In genomic region chr2:183038341-183039300, GRCh38 we compare ENCODE assay signal across 2 cellular contexts.
TF ChIP-seq lines count a peak whose summit lies in the region.

TSS of gene NCKAP1 (minus strand) at chr2:183038457. CDS start at chr2:183038099, 358 bp downstream.

TF ChIP-seq in HEK293, 187 proteins besides CTCF, POLR2A, EP300 and RAD21 (continued from another document):
- TF ChIP-seq PRDM6 (tag by site-specific recombination; IDR thresholded peaks at IDR 0.05) = no peak
- TF ChIP-seq ZBTB17 (tag by site-specific recombination; IDR thresholded peaks at IDR 0.05) = peak; percentile 77
- TF ChIP-seq ZNF335 (tag by site-specific recombination; conservative IDR thresholded peaks at IDR 0.05) = peak; percentile 93
- no peak for TF ChIP-seq ZNF747 (tag by site-specific recombination; IDR thresholded peaks at IDR 0.05)
- TF ChIP-seq ZNF169 (tag by site-specific recombination; IDR thresholded peaks at IDR 0.05) = no peak
- TF ChIP-seq ZNF398 (tag by site-specific recombination; IDR thresholded peaks at IDR 0.05) = no peak
- no peak for TF ChIP-seq ZNF645 (tag by site-specific recombination; IDR thresholded peaks at IDR 0.05)
- no peak for TF ChIP-seq ZBTB49 (tag by site-specific recombination; IDR thresholded peaks at IDR 0.05; ENCODE audit: low read depth)
- no peak for TF ChIP-seq WT1 (tag by site-specific recombination; IDR thresholded peaks at IDR 0.05)
- TF ChIP-seq ZNF354C (tag by site-specific recombination; IDR thresholded peaks at IDR 0.05; ENCODE audit: borderline replicate concordance, low read depth) = no peak
- 0 out of 2 replicates have a peak, but pooled peaks have one; percentile 64 for TF ChIP-seq ZNF202 (tag by site-specific recombination; IDR thresholded peaks at IDR 0.05; ENCODE audit: borderline replicate concordance)
- TF ChIP-seq ZNF560 (tag by site-specific recombination; IDR thresholded peaks at IDR 0.05; ENCODE audit: borderline replicate concordance) = no peak
- no peak for TF ChIP-seq ZNF830 (tag by site-specific recombination; IDR thresholded peaks at IDR 0.05; ENCODE audit: low read depth)
- no peak for TF ChIP-seq ZFP37 (tag by site-specific recombination; IDR thresholded peaks at IDR 0.05)
- no peak for TF ChIP-seq SP7 (tag by site-specific recombination; IDR thresholded peaks at IDR 0.05)
- no peak for TF ChIP-seq GLI2 (tag by site-specific recombination; IDR thresholded peaks at IDR 0.05; ENCODE audit: borderline replicate concordance, low read depth)
- TF ChIP-seq ZNF184 (tag by site-specific recombination; IDR thresholded peaks at IDR 0.05) = no peak
- no peak for TF ChIP-seq ZNF391 (tag by site-specific recombination; IDR thresholded peaks at IDR 0.05; ENCODE audit: borderline replicate concordance, low read depth)
TF ChIP-seq in HEK293: peak in this region for 20.

TF ChIP-seq in K562, 482 proteins besides CTCF, POLR2A, EP300 and RAD21 (continued from another document and continues in another):
- TF ChIP-seq E2F8 (IDR thresholded peaks at IDR 0.05; ENCODE audit: low read depth, partially characterized antibody) (peak; percentile 40), FIP1L1 (IDR thresholded peaks at IDR 0.05; ENCODE audit: low read depth, low read length, poor library complexity, severe bottlenecking) (peak; percentile 66), E2F3 (CRISPR knock-in tag; IDR thresholded peaks at IDR 0.05) (peak; percentile 48; the same call in 1 of the 2 replicates), SMARCB1 (IDR thresholded peaks at IDR 0.05; ENCODE audit: insufficient read length, low read depth) (peak; percentile 67), MLX (CRISPR knock-in tag; conservative IDR thresholded peaks at IDR 0.05) (peak in 1 of 2 experiments; percentile 88; a peak in 1 of 4 replicates), SMAD4 (CRISPR knock-in tag; conservative IDR thresholded peaks at IDR 0.05) (peak; percentile 97), MEIS2 (IDR thresholded peaks at IDR 0.05; ENCODE audit: partially characterized antibody) (peak; percentile 2), SP1 (CRISPR knock-in tag; IDR thresholded peaks at IDR 0.05) (no peak; the same call in 1 of the 2 replicates), ZNF75A (CRISPR knock-in tag; IDR thresholded peaks at IDR 0.05) (peak; percentile 65; the same call in 1 of the 2 replicates), SRSF9 (IDR thresholded peaks at IDR 0.05; ENCODE audit: borderline replicate concordance, low read depth, low read length) (no peak), POLR3A (IDR thresholded peaks at IDR 0.05; ENCODE audit: borderline replicate concordance, extremely low read depth, insufficient read depth, insufficient read length) (no peak), MCM2 (IDR thresholded peaks at IDR 0.05; ENCODE audit: low read depth) (no peak), ZBTB12 (CRISPR knock-in tag; IDR thresholded peaks at IDR 0.05) (0 out of 2 replicates have a peak, but pooled peaks have one; percentile 17), ZNF561 (CRISPR knock-in tag; conservative IDR thresholded peaks at IDR 0.05) (no peak), TBL1XR1 (IDR thresholded peaks at IDR 0.05; ENCODE audit: low read length in 2 of 2) (peak in 1 of 2 experiments; percentile 27; a peak in 2 of 4 replicates), ZNF609 (CRISPR knock-in tag; IDR thresholded peaks at IDR 0.05; ENCODE audit: borderline replicate concordance) (no peak), AFF1 (IDR thresholded peaks at IDR 0.05; ENCODE audit: low read depth in 1 of 2, partially characterized antibody in 2 of 2) (peak in 1 of 2 experiments; percentile 83), ZC3H4 (CRISPR knock-in tag; IDR thresholded peaks at IDR 0.05; ENCODE audit: borderline replicate concordance) (no peak), ATF2 (CRISPR knock-in tag; IDR thresholded peaks at IDR 0.05) (no peak), USF2 (CRISPR knock-in tag; IDR thresholded peaks at IDR 0.05) (peak; percentile 82), BRD4 (IDR thresholded peaks at IDR 0.05) (0 out of 2 replicates have a peak, but pooled peaks have one; percentile 2), SMAD1 (IDR thresholded peaks at IDR 0.05; ENCODE audit: low read depth, low read length, partially characterized antibody) (no peak)
